In the genomic region with DNA sequence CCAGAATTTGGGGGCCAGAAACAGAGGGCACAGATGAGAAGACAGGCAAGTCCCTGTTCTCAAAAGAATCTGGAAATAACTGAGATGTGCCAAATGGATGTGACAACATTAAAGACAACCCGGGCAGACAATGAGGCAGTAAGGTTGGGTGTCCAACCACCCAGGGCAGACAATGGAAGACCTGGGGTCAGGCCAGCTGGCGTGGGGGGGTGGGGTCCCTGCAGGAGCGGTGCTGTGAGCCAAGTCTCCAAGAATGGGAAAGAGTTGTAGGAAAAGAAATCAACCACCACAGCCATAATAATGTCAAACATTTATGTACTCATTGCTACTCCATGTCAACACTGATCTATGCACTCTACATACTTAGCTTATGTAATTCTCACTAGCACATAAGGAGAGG, we compare ENCODE assay signal across 29 cellular contexts.
"Had no signal": no experiment of that assay in that cellular context is flagged by ENCODE, and none has a peak within 500 bp of the region (broad histone marks: within the 10 kb centered on the region; RNA-seq: fewer than 3 reads in every experiment).

No MANE protein-coding gene starts in this region.

- H3K4me3 Mint-ChIP-seq: activated CD4-positive, alpha-beta memory T cell treated with anti-CD3 and anti-CD28 coated beads, Interleukin-2, amount 10 ng/mL, durations not matched to agents 7 days and 5 days; activated CD4-positive, alpha-beta T cell treated with anti-CD3 and anti-CD28 coated beads, Interleukin-2, amount 10 ng/mL, durations not matched to agents 7 days and 5 days; activated naive CD4-positive, alpha-beta T cell treated with anti-CD3 and anti-CD28 coated beads, Interleukin-2, amount 10 ng/mL, durations not matched to agents 7 days and 5 days; activated naive CD8-positive, alpha-beta T cell treated with anti-CD3 and anti-CD28 coated beads, Interleukin-2, amount 10 ng/mL, durations not matched to agents 7 days and 5 days; activated T-cell treated with anti-CD3 and anti-CD28 coated beads, Interleukin-2, amount 50 U/mL, for 24 hours; activated T-cell treated with anti-CD3 and anti-CD28 coated beads, Interleukin-2, amount 50 U/mL, for 72 hours; effector memory CD8-positive, alpha-beta T cell; WTC11 had no signal

- DNase-seq: activated CD4-positive, alpha-beta memory T cell treated with anti-CD3 and anti-CD28 coated beads, Interleukin-2, amount 10 ng/mL, durations not matched to agents 7 days and 5 days; activated CD4-positive, alpha-beta T cell treated with anti-CD3 and anti-CD28 coated beads for 1 hour; activated CD4-positive, alpha-beta T cell treated with anti-CD3 and anti-CD28 coated beads for 4 hours; activated CD4-positive, alpha-beta T cell treated with anti-CD3 and anti-CD28 coated beads, Interleukin-2, amount 10 ng/mL, durations not matched to agents 7 days and 5 days; activated CD4-positive, alpha-beta T cell treated with anti-CD3 and anti-CD28 coated beads, Interleukin-2, amount 50 U/mL, for 4 hours; activated CD8-positive, alpha-beta memory T cell treated with anti-CD3 and anti-CD28 coated beads, Interleukin-2, amount 50 U/mL, for 48 hours; activated gamma-delta T cell; activated naive CD4-positive, alpha-beta T cell; activated naive CD4-positive, alpha-beta T cell treated with anti-CD3 and anti-CD28 coated beads, Interleukin-2, amount 10 ng/mL, durations not matched to agents 7 days and 5 days; activated naive CD8-positive, alpha-beta T cell treated with anti-CD3 and anti-CD28 coated beads, Interleukin-2, amount 10 ng/mL, durations not matched to agents 7 days and 5 days; activated T-cell treated with anti-CD3 and anti-CD28 coated beads for 4 hours; activated T-cell treated with anti-CD3 and anti-CD28 coated beads, Interleukin-2, amount 50 U/mL, for 24 hours; activated T-cell treated with anti-CD3 and anti-CD28 coated beads, Interleukin-2, amount 50 U/mL, for 72 hours; brain microvascular endothelial cell; caudate nucleus; cortex of kidney; dermis blood vessel endothelial cell; effector CD4-positive, alpha-beta T cell; effector memory CD8-positive, alpha-beta T cell; erythroblast; foreskin keratinocyte; gastrocnemius medialis; glutamatergic neuron; T-helper 2 cell had no signal

- H3K27me3 Mint-ChIP-seq: activated CD4-positive, alpha-beta memory T cell treated with anti-CD3 and anti-CD28 coated beads, Interleukin-2, amount 10 ng/mL, durations not matched to agents 7 days and 5 days; activated naive CD4-positive, alpha-beta T cell treated with anti-CD3 and anti-CD28 coated beads, Interleukin-2, amount 10 ng/mL, durations not matched to agents 7 days and 5 days; activated naive CD8-positive, alpha-beta T cell treated with anti-CD3 and anti-CD28 coated beads, Interleukin-2, amount 10 ng/mL, durations not matched to agents 7 days and 5 days; activated T-cell treated with anti-CD3 and anti-CD28 coated beads, Interleukin-2, amount 50 U/mL, for 24 hours had no signal

- H3K9me3 ChIP-seq: ascending aorta, gastrocnemius medialis had no signal

- H3K27me3 ChIP-seq: ascending aorta, brain microvascular endothelial cell, esophagus muscularis mucosa, foreskin keratinocyte, gastrocnemius medialis had no signal

- H3K9me3 Mint-ChIP-seq: activated CD4-positive, alpha-beta memory T cell treated with anti-CD3 and anti-CD28 coated beads, Interleukin-2, amount 10 ng/mL, durations not matched to agents 7 days and 5 days; activated CD4-positive, alpha-beta T cell treated with anti-CD3 and anti-CD28 coated beads, Interleukin-2, amount 10 ng/mL, durations not matched to agents 7 days and 5 days; activated naive CD4-positive, alpha-beta T cell treated with anti-CD3 and anti-CD28 coated beads, Interleukin-2, amount 10 ng/mL, durations not matched to agents 7 days and 5 days; activated naive CD8-positive, alpha-beta T cell treated with anti-CD3 and anti-CD28 coated beads, Interleukin-2, amount 10 ng/mL, durations not matched to agents 7 days and 5 days; activated T-cell treated with anti-CD3 and anti-CD28 coated beads, Interleukin-2, amount 50 U/mL, for 24 hours; activated T-cell treated with anti-CD3 and anti-CD28 coated beads, Interleukin-2, amount 50 U/mL, for 72 hours; effector memory CD8-positive, alpha-beta T cell had no signal

- H3K27ac Mint-ChIP-seq: activated CD4-positive, alpha-beta memory T cell treated with anti-CD3 and anti-CD28 coated beads, Interleukin-2, amount 10 ng/mL, durations not matched to agents 7 days and 5 days; activated CD4-positive, alpha-beta T cell treated with anti-CD3 and anti-CD28 coated beads, Interleukin-2, amount 10 ng/mL, durations not matched to agents 7 days and 5 days; activated naive CD4-positive, alpha-beta T cell treated with anti-CD3 and anti-CD28 coated beads, Interleukin-2, amount 10 ng/mL, durations not matched to agents 7 days and 5 days; activated naive CD4-positive, alpha-beta T cell treated with anti-CD3 and anti-CD28 coated beads, Interleukin-2, amount 50 U/mL, for 72 hours; activated naive CD8-positive, alpha-beta T cell treated with anti-CD3 and anti-CD28 coated beads, Interleukin-2, amount 10 ng/mL, durations not matched to agents 7 days and 5 days; activated T-cell treated with anti-CD3 and anti-CD28 coated beads, Interleukin-2, amount 50 U/mL, for 24 hours; activated T-cell treated with anti-CD3 and anti-CD28 coated beads, Interleukin-2, amount 50 U/mL, for 72 hours; effector memory CD8-positive, alpha-beta T cell; WTC11 had no signal

- ATAC-seq: activated naive CD4-positive, alpha-beta T cell treated with anti-CD3 and anti-CD28 coated beads, Interleukin-2, amount 50 U/mL, for 72 hours; activated T-cell treated with anti-CD3 and anti-CD28 coated beads, Interleukin-2, amount 50 U/mL, for 72 hours; effector memory CD8-positive, alpha-beta T cell; foreskin keratinocyte; WTC11 had no signal

- H3K4me1 Mint-ChIP-seq: activated CD4-positive, alpha-beta memory T cell treated with anti-CD3 and anti-CD28 coated beads, Interleukin-2, amount 10 ng/mL, durations not matched to agents 7 days and 5 days; activated CD4-positive, alpha-beta T cell treated with anti-CD3 and anti-CD28 coated beads, Interleukin-2, amount 10 ng/mL, durations not matched to agents 7 days and 5 days; activated naive CD4-positive, alpha-beta T cell treated with anti-CD3 and anti-CD28 coated beads, Interleukin-2, amount 10 ng/mL, durations not matched to agents 7 days and 5 days; activated naive CD8-positive, alpha-beta T cell treated with anti-CD3 and anti-CD28 coated beads, Interleukin-2, amount 10 ng/mL, durations not matched to agents 7 days and 5 days had no signal

- H3K4me3 ChIP-seq: ascending aorta, esophagus muscularis mucosa, gastrocnemius medialis had no signal

- H3K4me1 ChIP-seq: foreskin keratinocyte had no signal

- H3K36me3 Mint-ChIP-seq: activated naive CD4-positive, alpha-beta T cell treated with anti-CD3 and anti-CD28 coated beads, Interleukin-2, amount 10 ng/mL, durations not matched to agents 7 days and 5 days; activated naive CD4-positive, alpha-beta T cell treated with anti-CD3 and anti-CD28 coated beads, Interleukin-2, amount 50 U/mL, for 72 hours; activated naive CD8-positive, alpha-beta T cell treated with anti-CD3 and anti-CD28 coated beads, Interleukin-2, amount 10 ng/mL, durations not matched to agents 7 days and 5 days had no signal

- H3K27ac ChIP-seq: ascending aorta, brain microvascular endothelial cell, esophagus muscularis mucosa, foreskin keratinocyte, VCaP had no signal

- H3K36me3 ChIP-seq: ascending aorta, brain microvascular endothelial cell, esophagus muscularis mucosa, gastrocnemius medialis had no signal
